In the genomic region with DNA sequence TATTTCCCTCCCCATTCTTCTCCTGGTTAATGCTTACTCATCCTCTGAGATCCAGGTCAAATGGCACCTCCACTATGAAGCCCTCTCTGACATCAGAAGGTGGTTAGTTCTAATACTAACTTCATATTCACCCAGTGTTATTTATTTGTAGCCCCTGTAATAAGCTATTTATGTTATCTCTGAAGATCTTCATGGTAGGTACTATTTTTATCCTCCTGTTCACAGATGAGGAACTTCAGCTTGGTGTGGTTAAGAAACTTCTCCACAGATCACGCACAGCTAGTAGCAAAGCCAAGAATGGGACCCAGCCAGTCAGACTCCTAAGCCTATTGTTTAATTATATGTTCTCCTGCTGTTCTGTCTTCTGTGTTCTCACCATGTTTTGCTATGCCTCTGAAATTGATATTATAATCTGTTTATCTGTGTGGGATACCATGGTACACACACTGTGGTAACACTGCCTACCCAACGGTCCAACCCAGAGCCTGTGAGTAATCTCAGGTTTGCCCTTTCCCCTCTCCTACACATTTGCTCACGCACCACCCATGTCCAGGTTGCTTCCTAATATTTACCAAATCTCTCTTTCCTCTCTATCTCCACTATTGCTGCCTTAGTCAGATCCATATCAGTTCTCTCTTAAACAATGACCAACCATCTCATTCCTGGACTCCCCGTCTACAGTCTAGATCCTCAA, we compare ENCODE assay signal across 9 cellular contexts.
DNase-seq lines count a peak whose midpoint lies in the region; ATAC-seq and TF ChIP-seq lines count a peak whose summit lies in the region.
"Had no signal": no experiment of that assay in that cellular context is flagged by ENCODE, and none has a peak within 500 bp of the region (broad histone marks: within the 10 kb centered on the region; RNA-seq: fewer than 3 reads in every experiment).

No MANE protein-coding gene starts in this region.

- ATAC-seq in GM18520 (IDR thresholded peaks at IDR 0.05; ENCODE audit: unreplicated experiment), result peak; percentile 55
- ATAC-seq in GM21723 (IDR thresholded peaks at IDR 0.05; ENCODE audit: unreplicated experiment), result peak; percentile 78
- peak; percentile 73 for ATAC-seq in HG03521 (IDR thresholded peaks at IDR 0.05; ENCODE audit: unreplicated experiment)
- ATAC-seq in SK-N-SH treated with all-trans-retinoic acid at 6 μM for 48 hours, result no peak
- ATAC-seq: gastroesophageal sphincter had no signal

- DNase-seq in medulla oblongata (ENCODE audit: extremely low spot score) (peak; percentile 75), DMS153 treated with DMSO at 0.1 percent for 48 hours (lab: John Stamatoyannopoulos, UW; ENCODE audit: unreplicated experiment) (no peak), cerebellar nuclear complex (lab: John Stamatoyannopoulos, UW) (no peak)
- no peak for DNase-seq in stimulated activated CD4-positive, alpha-beta T cell treated with anti-CD3 and anti-CD28 coated beads, Interleukin-15, amount 100 ng/mL, for 24 hours

TF ChIP-seq in SK-N-SH treated with all-trans-retinoic acid at 6 μM for 48 hours, 23 proteins besides CTCF, POLR2A, EP300 and RAD21:
- TF ChIP-seq SNAI2 (CRISPR knock-in tag; IDR thresholded peaks at IDR 0.05) (no peak), RARB (CRISPR knock-in tag; IDR thresholded peaks at IDR 0.05) (no peak), ZC3H10 (CRISPR knock-in tag; IDR thresholded peaks at IDR 0.05) (no peak)
